ENCODE assay signal across 23 cellular contexts in genomic region chr22:45183974-45184373, GRCh38. TPM values are rescaled to one million over a fixed set of nuclear protein-coding genes. Genes with fewer than 3 reads are reported as not detected.
DNase-seq lines count a peak whose midpoint lies in the region; ATAC-seq, FAIRE-seq and TF ChIP-seq lines count a peak whose summit lies in the region.
"Had no signal": no experiment of that assay in that cellular context is flagged by ENCODE, and none has a peak within 500 bp of the region (broad histone marks: within the 10 kb centered on the region; RNA-seq: fewer than 3 reads in every experiment).

No MANE protein-coding gene starts in this region.

- peak overlapping the region; percentile 70 for H3K4ac ChIP-seq in trophoblast cell (ENCODE audit: low read depth, low read length)

- H2AK5ac ChIP-seq in trophoblast cell (ENCODE audit: low read length): no peak overlapping the region

- no peak overlapping the region for H3K23ac ChIP-seq in trophoblast cell (ENCODE audit: low read length)

- H3K9me3 ChIP-seq in trophoblast cell (ENCODE audit: insufficient read depth, low read depth, low read length) (no peaks in the 10 kb centered on the region), colonic mucosa (no peaks in the 10 kb centered on the region)
- H3K9me3 ChIP-seq: BE2C, Peyer's patch, SJCRH30 had no signal

- H3K4me3 ChIP-seq in trophoblast cell (ENCODE audit: low read depth, low read length) (no peak overlapping the region), colonic mucosa (no peak overlapping the region)
- H3K4me3 ChIP-seq: Peyer's patch, SJCRH30 had no signal

- peaks cover 2% of the 10 kb centered on the region for H3K79me2 ChIP-seq in trophoblast cell (ENCODE audit: control insufficient read depth, insufficient read depth, low read length, poor library complexity)

- H2BK12ac ChIP-seq in trophoblast cell (ENCODE audit: low read length): no peak overlapping the region

- TF ChIP-seq CTCF in CD14-positive monocyte (IDR thresholded peaks at IDR 0.05): no peak
- TF ChIP-seq CTCF in WTC11 (IDR thresholded peaks at IDR 0.05): no peak
- TF ChIP-seq CTCF in glutamatergic neuron (IDR thresholded peaks at IDR 0.05; ENCODE audit: partially characterized antibody, unreplicated experiment): no peak
- TF ChIP-seq CTCF in colonic mucosa (IDR thresholded peaks at IDR 0.05): no peak

- peak overlapping the region; percentile 25 for H3K18ac ChIP-seq in trophoblast cell (ENCODE audit: low read length)

- POLR2A ChIA-PET in WTC11 (lab: Charles Lee): no interaction called here

- no peak overlapping the region for H4K8ac ChIP-seq in trophoblast cell (ENCODE audit: low read depth, low read length)

- H3K27me3 ChIP-seq in trophoblast cell (ENCODE audit: insufficient read depth, low read length) (no peaks in the 10 kb centered on the region), colonic mucosa (no peaks in the 10 kb centered on the region)
- H3K27me3 ChIP-seq: BE2C, Peyer's patch, SJCRH30 had no signal

- H2BK5ac ChIP-seq in trophoblast cell (ENCODE audit: low read depth, low read length, poor library complexity): no peak overlapping the region

- H3K36me3 ChIP-seq in trophoblast cell (ENCODE audit: control insufficient read depth in 1 of 2, insufficient read depth in 2 of 2, low read length in 2 of 2): peaks cover 35 to 56% of the 10 kb centered on the region in 2 experiments
- H3K36me3 ChIP-seq in colonic mucosa: peaks cover 3% of the 10 kb centered on the region

- H3K9ac ChIP-seq in trophoblast cell (ENCODE audit: low read length) (no peak overlapping the region), colonic mucosa (ENCODE audit: low read depth in 2 of 2, low read length in 2 of 2) (no peak overlapping the region)
- H3K9ac ChIP-seq: KMS-11 had no signal

- H3K14ac ChIP-seq in trophoblast cell (ENCODE audit: low read length): no peak overlapping the region

- H3K27me3 Mint-ChIP-seq in CD14-positive monocyte (ENCODE audit: low read depth in 3 of 3) (no peaks in the 10 kb centered on the region), WTC11 (ENCODE audit: low read depth) (no peaks in the 10 kb centered on the region), glutamatergic neuron (ENCODE audit: unreplicated experiment) (peaks cover 2% of the 10 kb centered on the region)
- H3K27me3 Mint-ChIP-seq: CD4-positive, alpha-beta T cell had no signal

- no peak overlapping the region for H4K12ac ChIP-seq in trophoblast cell (ENCODE audit: low read depth, low read length)

- H4K91ac ChIP-seq in trophoblast cell (ENCODE audit: low read depth, low read length): no peak overlapping the region

- no peak for DNase-seq in CD14-positive monocyte (ENCODE audit: low spot score)
- DNase-seq in WTC11 (ENCODE audit: low spot score): no peak
- DNase-seq in glutamatergic neuron: no peak
- DNase-seq in trophoblast cell: no peak
- no peak for DNase-seq in hippocampal formation (lab: John Stamatoyannopoulos, UW)
- DNase-seq in colonic mucosa: no peak
- DNase-seq in inferior parietal cortex (ENCODE audit: extremely low spot score): no peak
- DNase-seq in frontal cortex (ENCODE audit: low spot score in 2 of 2): no peak
- DNase-seq: BE2C; CD4-positive, alpha-beta T cell; COR-L47; DMS79; GOT3; IMR-90; NCI-H1105 treated with DMSO at 0.1 percent for 48 hours; NCI-H2081; NCI-H2171 treated with DMSO at 0.1 percent for 48 hours; NCI-H524 treated with DMSO at 0.1 percent for 48 hours; SJCRH30 had no signal

- H2BK120ac ChIP-seq in trophoblast cell (ENCODE audit: insufficient read depth, low read length, poor library complexity): no peak overlapping the region

- H3K27ac Mint-ChIP-seq in CD14-positive monocyte: peak overlapping the region in 4 of 7 donors; percentile 21 to 59 (median 37)
- no peak overlapping the region for H3K27ac Mint-ChIP-seq in WTC11
- H3K27ac Mint-ChIP-seq in glutamatergic neuron (ENCODE audit: unreplicated experiment): peak overlapping the region; percentile 59

- H3K4me3 Mint-ChIP-seq in CD14-positive monocyte: no peak overlapping the region
- no peak overlapping the region for H3K4me3 Mint-ChIP-seq in WTC11
- no peak overlapping the region for H3K4me3 Mint-ChIP-seq in glutamatergic neuron (ENCODE audit: unreplicated experiment)
- H3K4me3 Mint-ChIP-seq: CD4-positive, alpha-beta T cell had no signal

- no peak overlapping the region for H2AFZ ChIP-seq in trophoblast cell (ENCODE audit: insufficient read depth, low read length, poor library complexity)

- CTCF ChIA-PET in WTC11 (lab: Charles Lee): interaction anchor here (1.3 kb wide), 1 partner anchor 25 kb away, joined by 6 read pairs; no protein-coding TSS in a partner anchor

- no CpG with 5 or more reads among the region's 13 CpGs for WGBS in trophoblast cell (ENCODE audit: extremely low coverage, insufficient coverage, insufficient read length)

- intact Hi-C loops in CD14-positive monocyte (cut with micrococcal nuclease) (no loop called here), colonic mucosa (cut with DNase I) (no loop called here)

- H3K27ac ChIP-seq in trophoblast cell (ENCODE audit: low read depth, low read length): no peak overlapping the region
- H3K27ac ChIP-seq in colonic mucosa: no peak overlapping the region
- H3K27ac ChIP-seq: KMS-11, Peyer's patch, SJCRH30 had no signal

- peaks cover 3 to 4% of the 10 kb centered on the region in 2 experiments for H3K4me1 ChIP-seq in trophoblast cell (ENCODE audit: control insufficient read depth in 1 of 2, insufficient read depth in 2 of 2, low read length in 2 of 2)
- H3K4me1 ChIP-seq in colonic mucosa: no peaks in the 10 kb centered on the region
- H3K4me1 ChIP-seq: BE2C, Peyer's patch, SJCRH30 had no signal

- H3K9me3 Mint-ChIP-seq in CD14-positive monocyte (no peaks in the 10 kb centered on the region), WTC11 (no peaks in the 10 kb centered on the region), glutamatergic neuron (ENCODE audit: unreplicated experiment) (peaks cover 4% of the 10 kb centered on the region)
- H3K9me3 Mint-ChIP-seq: CD4-positive, alpha-beta T cell had no signal

- H3K4me2 ChIP-seq in trophoblast cell (ENCODE audit: low read length): no peak overlapping the region
- H3K4me2 ChIP-seq: KMS-11 had no signal

- no peak for FAIRE-seq in frontal cortex (lab: Jason Lieb, UNC)
- FAIRE-seq: HTR-8/SVneo had no signal

- H3K4me1 Mint-ChIP-seq in CD14-positive monocyte (peaks cover 27% of the 10 kb centered on the region), WTC11 (peaks cover 35% of the 10 kb centered on the region), glutamatergic neuron (ENCODE audit: low read depth, unreplicated experiment) (peaks cover 1% of the 10 kb centered on the region)

- H3K36me3 Mint-ChIP-seq in CD14-positive monocyte (peaks cover 77 to 89% of the 10 kb centered on the region in 2 donors), WTC11 (peaks cover 62% of the 10 kb centered on the region), glutamatergic neuron (ENCODE audit: unreplicated experiment) (peaks cover 4% of the 10 kb centered on the region)

- no peak for ATAC-seq in WTC11
- ATAC-seq: HCT116 had no signal

- no peaks in the 10 kb centered on the region for H3K79me1 ChIP-seq in trophoblast cell (ENCODE audit: low read length)

TF ChIP-seq in WTC11, 78 proteins besides CTCF, POLR2A, EP300 and RAD21:
- TF ChIP-seq ZNF263 (CRISPR knock-in tag; IDR thresholded peaks at IDR 0.05; ENCODE audit: low read depth) (0 out of 2 replicates have a peak, but pooled peaks have one; percentile 38), ETV6 (CRISPR knock-in tag; IDR thresholded peaks at IDR 0.05) (no peak)

RNA-seq across cellular contexts. Expression of gene NUP50, which starts 20.2 kb away (rescaled TPM):
- 10 to 100 TPM; 23.4 to 28.4 TPM for polyA plus RNA-seq in CD14-positive monocyte
- total RNA-seq in WTC11 (2021): 98.6 to 131 TPM (median 106 TPM) in 3 replicates
- 79.0 TPM for total RNA-seq in glutamatergic neuron (ENCODE audit: unreplicated experiment)
- 105 and 108 TPM in 2 replicates for polyA plus RNA-seq in trophoblast cell (2013)
- 100 to 1,000 TPM in 1 of 2 donors, 10 to 100 TPM in 1; 71.9 to 111 TPM for total RNA-seq in colonic mucosa
- total RNA-seq in frontal cortex: 56.3 TPM

RNA-seq across cellular contexts. Expression of gene KIAA0930, which starts 56.7 kb away (rescaled TPM):
- 10 to 100 TPM; 14.0 to 15.6 TPM for polyA plus RNA-seq in CD14-positive monocyte
- total RNA-seq in WTC11 (2021) (53.2 to 62.1 TPM (median 57.6 TPM) in 3 replicates), glutamatergic neuron (ENCODE audit: unreplicated experiment) (170 TPM), colonic mucosa (10 to 100 TPM; 38.5 to 44.8 TPM), frontal cortex (52.6 TPM)
- 68.2 and 71.9 TPM in 2 replicates for polyA plus RNA-seq in trophoblast cell (2013)
